In the genomic region with DNA sequence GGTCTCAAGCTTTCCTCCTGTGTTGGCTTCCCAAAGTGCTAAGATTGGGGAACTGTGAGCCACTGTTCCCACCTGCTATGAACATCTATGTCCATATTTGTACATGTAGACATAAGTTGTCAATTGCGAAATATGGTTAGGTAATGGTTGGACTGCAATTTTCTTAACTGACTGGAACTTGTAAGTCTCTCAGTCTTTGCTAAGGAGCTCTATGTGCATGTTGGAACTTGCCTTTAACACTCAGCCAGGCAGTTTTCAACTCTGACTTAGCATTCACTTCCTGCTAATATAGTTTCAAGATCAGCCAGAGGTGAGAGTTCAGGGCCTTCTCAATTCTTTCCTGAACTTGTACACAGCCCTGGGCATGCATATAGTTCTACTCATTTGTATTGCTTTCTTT, we compare ENCODE assay signal across 9 cellular contexts. TPM values are rescaled to one million over a fixed set of nuclear protein-coding genes. Genes with fewer than 3 reads are reported as not detected.
DNase-seq lines count a peak whose midpoint lies in the region; ATAC-seq and TF ChIP-seq lines count a peak whose summit lies in the region.
"Had no signal": no experiment of that assay in that cellular context is flagged by ENCODE, and none has a peak within 500 bp of the region (broad histone marks: within the 10 kb centered on the region; RNA-seq: fewer than 3 reads in every experiment).

No MANE protein-coding gene starts in this region.

- H3K27me3 ChIP-seq in HL-60 (ENCODE audit: insufficient read depth, poor library complexity, severe bottlenecking) = no peaks in the 10 kb centered on the region
- no peaks in the 10 kb centered on the region for H3K27me3 ChIP-seq in H7 (ENCODE audit: control insufficient read depth, insufficient read depth, low read length)
- H3K27me3 ChIP-seq: Peyer's patch had no signal

- no peaks in the 10 kb centered on the region for H3K9me3 Mint-ChIP-seq in dendritic cell treated with granulocyte-macrophage colony-stimulating factor and Interleukin-4, amounts not matched to agents 40 ng/mL and 50 ng/mL, for 4 days

- H3K4me1 Mint-ChIP-seq in dendritic cell treated with granulocyte-macrophage colony-stimulating factor and Interleukin-4, amounts not matched to agents 40 ng/mL and 50 ng/mL, for 4 days (ENCODE audit: low read depth) = peaks cover 26% of the 10 kb centered on the region

- ATAC-seq in GM19035 (IDR thresholded peaks at IDR 0.05; ENCODE audit: unreplicated experiment) = peak; percentile 46

- DNase-seq in AG08395 (ENCODE audit: low spot score) (peak; percentile 17), HL-60 (ENCODE audit: low read depth in 1 of 2, low spot score in 1 of 2) (peak; percentile 80 to 96), H7 (no peak), NCI-H524 treated with DMSO at 0.1 percent for 48 hours (lab: John Stamatoyannopoulos, UW) (no peak), NCI-H2029 (lab: John Stamatoyannopoulos, UW) (no peak)
- DNase-seq in activated CD4-positive, alpha-beta T cell treated with anti-CD3 and anti-CD28 coated beads for 4 hours = no peak
- DNase-seq: Peyer's patch had no signal

- H3K4me3 Mint-ChIP-seq in dendritic cell treated with granulocyte-macrophage colony-stimulating factor and Interleukin-4, amounts not matched to agents 40 ng/mL and 50 ng/mL, for 4 days = no peak overlapping the region

- no peak overlapping the region for H3K4me3 ChIP-seq in HL-60 (replicated peaks; ENCODE audit: insufficient read depth, low read length)
- H3K4me3 ChIP-seq in H7 (ENCODE audit: insufficient read depth, low read depth, low read length) = no peak overlapping the region
- H3K4me3 ChIP-seq: Peyer's patch had no signal

- no peak for TF ChIP-seq CTCF in HL-60 (IDR thresholded peaks at IDR 0.05; ENCODE audit: insufficient read depth, low read length)

- no peaks in the 10 kb centered on the region for H3K36me3 Mint-ChIP-seq in dendritic cell treated with granulocyte-macrophage colony-stimulating factor and Interleukin-4, amounts not matched to agents 40 ng/mL and 50 ng/mL, for 4 days (ENCODE audit: low read depth)

- peak overlapping the region; percentile 27 for H3K27ac Mint-ChIP-seq in dendritic cell treated with granulocyte-macrophage colony-stimulating factor and Interleukin-4, amounts not matched to agents 40 ng/mL and 50 ng/mL, for 4 days

- H3K27me3 Mint-ChIP-seq in dendritic cell treated with granulocyte-macrophage colony-stimulating factor and Interleukin-4, amounts not matched to agents 40 ng/mL and 50 ng/mL, for 4 days = no peaks in the 10 kb centered on the region

- intact Hi-C loops in dendritic cell treated with granulocyte-macrophage colony-stimulating factor and Interleukin-4, amounts not matched to agents 40 ng/mL and 50 ng/mL, for 4 days (cut with micrococcal nuclease) = no loop called here

- peak overlapping the region; percentile 55 for H3K27ac ChIP-seq in HL-60 (replicated peaks)
- H3K27ac ChIP-seq: Peyer's patch had no signal

- H3K36me3 ChIP-seq in H7 (replicated peaks; ENCODE audit: control insufficient read depth, insufficient read depth, low read length) = no peaks in the 10 kb centered on the region
- H3K36me3 ChIP-seq: Peyer's patch had no signal

RNA-seq across cellular contexts. Expression of gene EEA1, which starts 44.5 kb away (rescaled TPM):
- total RNA-seq in H7 (2014; rRNA removed; shearing (Covaris generic)) = 4.3 and 12.3 TPM in 2 replicates

Comparison
In these comparisons a context has a peak if more than half of its experiments do, and no peak if none do; other contexts are left out.
1. DNase-seq: peak in AG08395 (single experiment) and HL-60 (2 of 2); none in H7 (single experiment), NCI-H524 treated with DMSO at 0.1 percent for 48 hours (single experiment), NCI-H2029 (single experiment) and activated CD4-positive, alpha-beta T cell treated with anti-CD3 and anti-CD28 coated beads for 4 hours (0 of 2).